2 cellular contexts compared by ENCODE assay signal in the genomic region with DNA sequence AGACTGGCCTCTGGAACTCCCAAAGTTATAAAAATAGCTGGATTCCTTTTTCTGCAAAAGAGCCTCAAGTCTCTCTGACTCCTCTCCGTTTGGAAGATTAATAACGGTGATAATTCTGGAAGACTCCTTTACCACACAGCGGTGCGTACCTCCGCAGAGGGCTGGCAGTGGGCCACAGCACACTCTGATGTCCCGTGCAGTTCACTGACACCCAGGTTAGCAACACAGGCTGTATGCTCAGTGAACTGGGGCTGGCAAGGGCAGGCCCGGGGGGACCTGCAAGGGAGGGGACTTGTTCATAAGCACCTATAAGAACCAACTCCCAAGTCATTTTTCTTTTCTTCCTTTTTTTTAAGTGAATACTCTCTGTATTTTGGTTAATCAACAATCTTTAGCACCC.
TF ChIP-seq lines count a peak whose summit lies in the region.

No MANE protein-coding gene starts in this region.

TF ChIP-seq in liver, 16 proteins besides CTCF, POLR2A, EP300 and RAD21 (continued from another document):
- TF ChIP-seq REST (IDR thresholded peaks at IDR 0.05) (no peak), JUND (IDR thresholded peaks at IDR 0.05) (peak in 1 of 2 donors; percentile 17), GABPA (IDR thresholded peaks at IDR 0.05 in 1 of 2, conservative IDR thresholded peaks at IDR 0.05 in 1 of 2) (no peak), YY1 (IDR thresholded peaks at IDR 0.05) (no peak), EGR1 (IDR thresholded peaks at IDR 0.05; ENCODE audit: low read depth in 2 of 2) (no peak), HNF4G (IDR thresholded peaks at IDR 0.05) (no peak), NR2F2 (IDR thresholded peaks at IDR 0.05) (no peak), RXRA (IDR thresholded peaks at IDR 0.05) (peak; percentile 99), FOXA2 (IDR thresholded peaks at IDR 0.05) (no peak), TAF1 (conservative IDR thresholded peaks at IDR 0.05) (no peak)
- TF ChIP-seq, protein P1, sequence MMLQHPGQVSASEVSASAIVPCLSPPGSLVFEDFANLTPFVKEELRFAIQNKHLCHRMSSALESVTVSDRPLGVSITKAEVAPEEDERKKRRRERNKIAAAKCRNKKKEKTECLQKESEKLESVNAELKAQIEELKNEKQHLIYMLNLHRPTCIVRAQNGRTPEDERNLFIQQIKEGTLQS (IDR thresholded peaks at IDR 0.05): no peak
- TF ChIP-seq, protein P2, sequence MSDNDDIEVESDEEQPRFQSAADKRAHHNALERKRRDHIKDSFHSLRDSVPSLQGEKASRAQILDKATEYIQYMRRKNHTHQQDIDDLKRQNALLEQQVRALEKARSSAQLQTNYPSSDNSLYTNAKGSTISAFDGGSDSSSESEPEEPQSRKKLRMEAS (IDR thresholded peaks at IDR 0.05): no peak

TF ChIP-seq in HepG2, 621 proteins besides CTCF, POLR2A, EP300 and RAD21 (continued from another document):
- no peak for TF ChIP-seq AKNA (CRISPR knock-in tag; IDR thresholded peaks at IDR 0.05; ENCODE audit: borderline replicate concordance)
- no peak for TF ChIP-seq MEIS1 (CRISPR knock-in tag; IDR thresholded peaks at IDR 0.05; ENCODE audit: borderline replicate concordance)
- no peak for TF ChIP-seq ZNF512B (CRISPR knock-in tag; IDR thresholded peaks at IDR 0.05; ENCODE audit: borderline replicate concordance)
- no peak for TF ChIP-seq HES4 (CRISPR knock-in tag; IDR thresholded peaks at IDR 0.05; ENCODE audit: borderline replicate concordance)
- TF ChIP-seq DR1 (CRISPR knock-in tag; IDR thresholded peaks at IDR 0.05): no peak
- no peak for TF ChIP-seq YEATS4 (CRISPR knock-in tag; IDR thresholded peaks at IDR 0.05; ENCODE audit: borderline replicate concordance)
- TF ChIP-seq, protein P3, sequence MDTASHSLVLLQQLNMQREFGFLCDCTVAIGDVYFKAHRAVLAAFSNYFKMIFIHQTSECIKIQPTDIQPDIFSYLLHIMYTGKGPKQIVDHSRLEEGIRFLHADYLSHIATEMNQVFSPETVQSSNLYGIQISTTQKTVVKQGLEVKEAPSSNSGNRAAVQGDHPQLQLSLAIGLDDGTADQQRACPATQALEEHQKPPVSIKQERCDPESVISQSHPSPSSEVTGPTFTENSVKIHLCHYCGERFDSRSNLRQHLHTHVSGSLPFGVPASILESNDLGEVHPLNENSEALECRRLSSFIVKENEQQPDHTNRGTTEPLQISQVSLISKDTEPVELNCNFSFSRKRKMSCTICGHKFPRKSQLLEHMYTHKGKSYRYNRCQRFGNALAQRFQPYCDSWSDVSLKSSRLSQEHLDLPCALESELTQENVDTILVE (CRISPR knock-in tag; IDR thresholded peaks at IDR 0.05): no peak
- no peak for TF ChIP-seq HCFC1 (IDR thresholded peaks at IDR 0.05; ENCODE audit: low read depth, low read length)
- no peak for TF ChIP-seq PBX2 (CRISPR knock-in tag; IDR thresholded peaks at IDR 0.05)
- TF ChIP-seq SOX13 (IDR thresholded peaks at IDR 0.05): no peak
- no peak for TF ChIP-seq SOX13 (CRISPR knock-in tag; conservative IDR thresholded peaks at IDR 0.05 in 1 of 2, IDR thresholded peaks at IDR 0.05 in 1 of 2)
